In the genomic region with DNA sequence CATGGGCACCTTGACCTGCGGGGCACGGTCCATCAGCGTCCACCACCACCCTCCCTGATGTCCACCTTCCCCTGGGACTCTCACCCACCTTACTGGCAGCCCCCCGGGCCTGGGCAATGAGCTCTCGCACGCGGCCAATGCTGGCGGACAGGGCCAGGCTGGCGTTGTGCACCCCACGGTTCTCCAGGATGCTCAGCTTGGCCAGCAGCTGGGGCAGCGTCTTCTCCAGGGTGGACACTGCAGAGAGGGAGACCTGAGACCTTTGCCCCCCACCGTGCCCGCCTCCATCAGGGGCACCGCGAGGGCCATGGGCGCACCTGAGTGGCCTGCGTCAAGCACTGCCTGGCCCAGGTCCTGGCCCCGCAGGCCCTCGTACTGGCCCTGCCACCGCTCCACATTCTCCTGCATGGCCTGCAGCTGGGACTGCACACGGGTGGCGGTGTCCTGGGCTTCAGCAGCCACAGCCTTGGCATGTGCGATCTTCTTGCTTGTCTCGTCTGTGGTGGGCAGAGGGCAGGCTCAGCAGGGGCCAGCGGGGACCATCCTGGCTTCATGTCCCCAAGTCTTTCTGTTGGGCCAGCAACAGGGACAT, we compare ENCODE assay signal across 33 cellular contexts.
"Had no signal": no experiment of that assay in that cellular context is flagged by ENCODE, and none has a peak within 500 bp of the region (broad histone marks: within the 10 kb centered on the region; RNA-seq: fewer than 3 reads in every experiment).

No MANE protein-coding gene starts in this region.

- ATAC-seq: activated CD8-positive, alpha-beta memory T cell treated with anti-CD3 and anti-CD28 coated beads, Interleukin-2, amount 10 ng/mL, durations not matched to agents 7 days and 5 days; activated naive CD8-positive, alpha-beta T cell treated with anti-CD3 and anti-CD28 coated beads, Interleukin-2, amount 50 U/mL, for 24 hours; PC-3 had no signal

- H3K27me3 Mint-ChIP-seq: activated CD4-positive, alpha-beta memory T cell treated with anti-CD3 and anti-CD28 coated beads, Interleukin-2, amount 10 ng/mL, durations not matched to agents 7 days and 5 days; activated CD8-positive, alpha-beta memory T cell treated with anti-CD3 and anti-CD28 coated beads, Interleukin-2, amount 10 ng/mL, durations not matched to agents 7 days and 5 days; activated naive CD4-positive, alpha-beta T cell treated with anti-CD3 and anti-CD28 coated beads, Interleukin-2, amount 10 ng/mL, durations not matched to agents 7 days and 5 days; activated naive CD8-positive, alpha-beta T cell; activated naive CD8-positive, alpha-beta T cell treated with anti-CD3 and anti-CD28 coated beads, Interleukin-2, amount 50 U/mL, for 24 hours had no signal

- H3K9me3 Mint-ChIP-seq: activated CD4-positive, alpha-beta memory T cell treated with anti-CD3 and anti-CD28 coated beads, Interleukin-2, amount 10 ng/mL, durations not matched to agents 7 days and 5 days; activated naive CD8-positive, alpha-beta T cell treated with anti-CD3 and anti-CD28 coated beads, Interleukin-2, amount 50 U/mL, for 24 hours had no signal

- H3K4me3 Mint-ChIP-seq: activated CD4-positive, alpha-beta memory T cell treated with anti-CD3 and anti-CD28 coated beads, Interleukin-2, amount 10 ng/mL, durations not matched to agents 7 days and 5 days; activated CD8-positive, alpha-beta memory T cell treated with anti-CD3 and anti-CD28 coated beads, Interleukin-2, amount 10 ng/mL, durations not matched to agents 7 days and 5 days; activated naive CD4-positive, alpha-beta T cell treated with anti-CD3 and anti-CD28 coated beads, Interleukin-2, amount 10 ng/mL, durations not matched to agents 7 days and 5 days; activated naive CD8-positive, alpha-beta T cell; activated naive CD8-positive, alpha-beta T cell treated with anti-CD3 and anti-CD28 coated beads, Interleukin-2, amount 50 U/mL, for 24 hours had no signal

- H3K27ac Mint-ChIP-seq: activated CD4-positive, alpha-beta memory T cell treated with anti-CD3 and anti-CD28 coated beads, Interleukin-2, amount 10 ng/mL, durations not matched to agents 7 days and 5 days; activated CD8-positive, alpha-beta memory T cell treated with anti-CD3 and anti-CD28 coated beads, Interleukin-2, amount 10 ng/mL, durations not matched to agents 7 days and 5 days; activated naive CD4-positive, alpha-beta T cell treated with anti-CD3 and anti-CD28 coated beads, Interleukin-2, amount 10 ng/mL, durations not matched to agents 7 days and 5 days; activated naive CD8-positive, alpha-beta T cell; activated naive CD8-positive, alpha-beta T cell treated with anti-CD3 and anti-CD28 coated beads, Interleukin-2, amount 50 U/mL, for 24 hours had no signal

- H3K4me1 Mint-ChIP-seq: activated CD4-positive, alpha-beta memory T cell treated with anti-CD3 and anti-CD28 coated beads, Interleukin-2, amount 10 ng/mL, durations not matched to agents 7 days and 5 days; activated CD8-positive, alpha-beta memory T cell treated with anti-CD3 and anti-CD28 coated beads, Interleukin-2, amount 10 ng/mL, durations not matched to agents 7 days and 5 days; activated naive CD4-positive, alpha-beta T cell treated with anti-CD3 and anti-CD28 coated beads, Interleukin-2, amount 10 ng/mL, durations not matched to agents 7 days and 5 days; activated naive CD8-positive, alpha-beta T cell treated with anti-CD3 and anti-CD28 coated beads, Interleukin-2, amount 50 U/mL, for 24 hours had no signal

- H3K27ac ChIP-seq: brain microvascular endothelial cell, SJCRH30, SK-N-MC, WERI-Rb-1 had no signal

- H3K36me3 Mint-ChIP-seq: activated CD8-positive, alpha-beta memory T cell treated with anti-CD3 and anti-CD28 coated beads, Interleukin-2, amount 10 ng/mL, durations not matched to agents 7 days and 5 days; activated naive CD4-positive, alpha-beta T cell treated with anti-CD3 and anti-CD28 coated beads, Interleukin-2, amount 10 ng/mL, durations not matched to agents 7 days and 5 days; activated naive CD8-positive, alpha-beta T cell had no signal

- FAIRE-seq: RCC 7860 had no signal

- H3K9me3 ChIP-seq: SJCRH30 had no signal

- DNase-seq: activated CD4-positive, alpha-beta memory T cell treated with anti-CD3 and anti-CD28 coated beads, Interleukin-2, amount 10 ng/mL, durations not matched to agents 7 days and 5 days; activated CD4-positive, alpha-beta T cell treated with anti-CD3 and anti-CD28 coated beads for 1 hour; activated CD4-positive, alpha-beta T cell treated with anti-CD3 and anti-CD28 coated beads for 48 hours; activated CD4-positive, CD25-positive, alpha-beta regulatory T cell; activated CD8-positive, alpha-beta memory T cell treated with anti-CD3 and anti-CD28 coated beads for 24 hours; activated CD8-positive, alpha-beta memory T cell treated with anti-CD3 and anti-CD28 coated beads, Interleukin-2, amount 10 ng/mL, durations not matched to agents 7 days and 5 days; activated CD8-positive, alpha-beta memory T cell treated with anti-CD3 and anti-CD28 coated beads, Interleukin-2, amount 50 U/mL, for 48 hours; activated effector memory CD4-positive, alpha-beta T cell treated with Interleukin-2 at 50 U/mL for 16 hours; activated naive CD4-positive, alpha-beta T cell treated with anti-CD3 and anti-CD28 coated beads, Interleukin-2, amount 10 ng/mL, durations not matched to agents 7 days and 5 days; activated naive CD8-positive, alpha-beta T cell treated with anti-CD3 and anti-CD28 coated beads, Interleukin-2, amount 50 U/mL, for 24 hours; activated T-cell treated with anti-CD3 and anti-CD28 coated beads, Interleukin-2, amount 50 U/mL, for 48 hours; aorta; brain microvascular endothelial cell; central memory CD4-positive, alpha-beta T cell; NCI-H1092 treated with DMSO at 0.1 percent for 48 hours; NCI-H1417; NCI-H146; NCI-H187; NCI-H2029 treated with DMSO at 0.1 percent for 48 hours; NCI-H2107; NCI-H2171; NCI-H510A; NCI-H526; NCI-H748 treated with DMSO at 0.1 percent for 48 hours; NK-92 treated with Interleukin-12 subunit alpha and Interleukin-12 subunit beta, amount 100 ng/mL, for 24 hours; PC-3; SHP77; SJCRH30; T1000; WERI-Rb-1 had no signal

- H3K4me3 ChIP-seq: SJCRH30, SK-N-MC had no signal

- H3K27me3 ChIP-seq: brain microvascular endothelial cell, SJCRH30 had no signal

- H3K4me1 ChIP-seq: SJCRH30 had no signal
